8 cellular contexts compared by ENCODE assay signal in genomic region chr7:76290847-76291345, GRCh38. TPM values are rescaled to one million over a fixed set of nuclear protein-coding genes. Genes with fewer than 3 reads are reported as not detected.
DNase-seq lines count a peak whose midpoint lies in the region; ATAC-seq, FAIRE-seq and TF ChIP-seq lines count a peak whose summit lies in the region.
"Not testable (repeated sequence)": the region's sequence is repeated elsewhere in the genome, so short reads cannot be mapped to it uniquely, and the experiment has no call there.

No MANE protein-coding gene starts in this region.

- peak overlapping the region; percentile 0 for H3K4me3 Mint-ChIP-seq in activated CD4-positive, alpha-beta memory T cell treated with anti-CD3 and anti-CD28 coated beads for 36 hours

- not testable (repeated sequence) for H3K27me3 Mint-ChIP-seq in activated CD4-positive, alpha-beta memory T cell treated with anti-CD3 and anti-CD28 coated beads for 36 hours

- H3K27ac ChIP-seq in AG04450 (ENCODE audit: low read depth, low read length): peak overlapping the region; percentile 92
- not testable (repeated sequence) for H3K27ac ChIP-seq in MM.1S (ENCODE audit: low read length); K562 (ENCODE audit: extremely low read depth, low read depth, low read length); HepG2 (ENCODE audit: extremely low read length, insufficient read depth, low read length)
- H3K27ac ChIP-seq in parathyroid adenoma: peak overlapping the region; percentile 22
- peak overlapping the region; percentile 100 for H3K27ac ChIP-seq in subcutaneous abdominal adipose tissue (ENCODE audit: low read depth, low read length)

- POLR2A ChIA-PET in AG04450 (lab: Yijun Ruan, JAX): interaction anchor here (0.5 to 2.3 kb wide), 6 partner anchors 9 to 302 kb away, joined by 3 to 23 read pairs (median 8); partner anchors contain the start of gene HSPB1
- POLR2A ChIA-PET in activated CD4-positive, alpha-beta memory T cell treated with anti-CD3 and anti-CD28 coated beads for 36 hours (lab: Charles Lee): interaction anchor here (0.7 to 1.2 kb wide), 4 partner anchors 12 to 27 kb away, joined by 3 to 6 read pairs (median 4); partner anchors contain the start of gene HSPB1
- POLR2A ChIA-PET in K562 (lab: Yijun Ruan, JAX): interaction anchor here (0.7 kb wide), 1 partner anchor 117 kb away, joined by 3 read pairs; no protein-coding TSS in a partner anchor
- POLR2A ChIA-PET in HepG2 (lab: Yijun Ruan, JAX): interaction anchor here (1.1 to 2.6 kb wide), 7 partner anchors 14 to 124 kb away, joined by 3 to 56 read pairs (median 5); partner anchors contain the start of gene HSPB1

- not testable (repeated sequence) for H3K4me1 ChIP-seq in MM.1S (ENCODE audit: low read length)
- H3K4me1 ChIP-seq in K562 (replicated peaks in 1 of 2; ENCODE audit: control insufficient read depth in 2 of 2, insufficient read depth in 2 of 2, low read length in 2 of 2) (peaks cover 23 to 40% of the 10 kb centered on the region in 2 experiments), HepG2 (ENCODE audit: insufficient read depth, low read length) (peaks cover 69% of the 10 kb centered on the region), parathyroid adenoma (peaks cover 16% of the 10 kb centered on the region), subcutaneous abdominal adipose tissue (ENCODE audit: control insufficient read depth in 5 of 5, insufficient read depth in 5 of 5, low read length in 5 of 5) (peaks cover 17 to 49% (median 44%) of the 10 kb centered on the region in 5 donors)

- ATAC-seq in K562, HepG2: not testable (repeated sequence)

- H3K36me3 ChIP-seq in MM.1S (replicated peaks; ENCODE audit: insufficient read depth, low read length); K562 (ENCODE audit: control insufficient read depth, insufficient read depth, low read length); HepG2 (replicated peaks in 1 of 2; ENCODE audit: control insufficient read depth in 1 of 2, insufficient read depth in 2 of 2, low read length in 2 of 2); parathyroid adenoma (ENCODE audit: control insufficient read depth, insufficient read depth, low read length); subcutaneous abdominal adipose tissue (ENCODE audit: control insufficient read depth in 5 of 5, insufficient read depth in 5 of 5, low read length in 5 of 5): not testable (repeated sequence)

- not testable (repeated sequence) for H3K9me3 Mint-ChIP-seq in activated CD4-positive, alpha-beta memory T cell treated with anti-CD3 and anti-CD28 coated beads for 36 hours

- TF ChIP-seq POLR2A in K562 (conservative IDR thresholded peaks at IDR 0.05); HepG2 (IDR thresholded peaks at IDR 0.05; ENCODE audit: insufficient read depth in 1 of 2, low read depth in 2 of 2, low read length in 2 of 2): not testable (repeated sequence)

- H3K27ac Mint-ChIP-seq in activated CD4-positive, alpha-beta memory T cell treated with anti-CD3 and anti-CD28 coated beads for 36 hours: peak overlapping the region; percentile 61

- CTCF ChIA-PET in AG04450 (lab: Charles Lee) (interaction anchor here (0.6 to 2.7 kb wide), 14 partner anchors 9 to 501 kb away, joined by 3 to 40 read pairs (median 6); no protein-coding TSS in a partner anchor), K562 (lab: Yijun Ruan, JAX; ENCODE audit: low intra/inter-chr PET ratio) (interaction anchor here (5.3 kb wide), 1 partner anchor 23 kb away, joined by 111 read pairs; no protein-coding TSS in a partner anchor), HepG2 (lab: Yijun Ruan, JAX; ENCODE audit: low intra/inter-chr PET ratio, low total read pairs) (interaction anchor here (1.3 to 8.6 kb wide), 2 partner anchors 22 to 113 kb away, joined by 11 to 179 read pairs; no protein-coding TSS in a partner anchor)
- CTCF ChIA-PET in activated CD4-positive, alpha-beta memory T cell treated with anti-CD3 and anti-CD28 coated beads for 36 hours (lab: Charles Lee): interaction anchor here (0.6 to 2.7 kb wide), 27 partner anchors 8 to 449 kb away, joined by 3 to 43 read pairs (median 4); partner anchors contain the start of genes HSPB1 and ZP3

- TF ChIP-seq RAD21 in K562 (CRISPR knock-in tag; conservative IDR thresholded peaks at IDR 0.05 in 1 of 2, IDR thresholded peaks at IDR 0.05 in 1 of 2); HepG2 (CRISPR knock-in tag; IDR thresholded peaks at IDR 0.05): not testable (repeated sequence)

- H3K9me1 ChIP-seq in K562 (ENCODE audit: control insufficient read depth, insufficient read depth, low read length): not testable (repeated sequence)

- intact Hi-C loops in activated CD4-positive, alpha-beta memory T cell treated with anti-CD3 and anti-CD28 coated beads for 36 hours (cut with micrococcal nuclease): loop anchor here (1.0 to 2.0 kb wide), 5 partner anchors 11 to 112 kb away; partner anchors contain the start of gene HSPB1
- intact Hi-C loops in K562 (cut with micrococcal nuclease) (loop anchor here (1.0 kb wide), 2 partner anchors 23 to 113 kb away; no protein-coding TSS in a partner anchor), HepG2 (cut with micrococcal nuclease; ENCODE audit: unreplicated experiment) (loop anchor here (1.0 to 2.0 kb wide), 2 partner anchors 16 to 23 kb away; no protein-coding TSS in a partner anchor)

- not testable (repeated sequence) for H3K9me3 ChIP-seq in AG04450 (ENCODE audit: control insufficient read depth, insufficient read depth, low read length); MM.1S (replicated peaks; ENCODE audit: insufficient read depth, low read length); K562 (replicated peaks; ENCODE audit: control insufficient read depth, insufficient read depth, low read depth, low read length); HepG2 (ENCODE audit: low read length); parathyroid adenoma (ENCODE audit: control insufficient read depth, low read length); subcutaneous abdominal adipose tissue (ENCODE audit: control insufficient read depth in 5 of 5, low read length in 5 of 5)

- not testable (repeated sequence) for BruUV-seq in K562 (replicated peaks; lab: Mats Ljungman, UMichigan); HepG2 (replicated peaks; lab: Mats Ljungman, UMichigan)

- not testable (repeated sequence) for H3K79me2 ChIP-seq in MM.1S (ENCODE audit: low read length); K562 (ENCODE audit: control insufficient read depth, insufficient read depth, low read length); HepG2 (ENCODE audit: insufficient read depth, low read length); parathyroid adenoma

- in situ Hi-C loops in K562 (cut with MboI); HepG2 (cut with HindIII; ENCODE audit: extremely low pct_ligation_motif_present, low pct_unique_long_range_greater_than_20kb): not testable (repeated sequence)

- not testable (repeated sequence) for H3K4me3 ChIP-seq in AG04450 (ENCODE audit: low read depth, low read length); MM.1S (ENCODE audit: low read length); K562; epithelial cell of esophagus (ENCODE audit: low read length); parathyroid adenoma (ENCODE audit: low read depth, low read length); subcutaneous abdominal adipose tissue (ENCODE audit: low read depth in 1 of 5, low read length in 5 of 5)
- peak overlapping the region in 1 of 3 experiments; percentile 75; a peak in 2 of 6 replicates for H3K4me3 ChIP-seq in HepG2 (replicated peaks in 1 of 3; ENCODE audit: insufficient read depth in 1 of 3, low read depth in 2 of 3, low read length in 3 of 3)

- not testable (repeated sequence) for TF ChIP-seq EP300 in K562 (IDR thresholded peaks at IDR 0.05; ENCODE audit: low read length); HepG2 (IDR thresholded peaks at IDR 0.05; ENCODE audit: low read depth in 2 of 2, low read length in 2 of 2); HepG2 (CRISPR knock-in tag; IDR thresholded peaks at IDR 0.05; ENCODE audit: borderline replicate concordance)

- not testable (repeated sequence) for H3K36me3 Mint-ChIP-seq in activated CD4-positive, alpha-beta memory T cell treated with anti-CD3 and anti-CD28 coated beads for 36 hours

- WGBS in K562 (ENCODE audit: insufficient coverage, low coverage, missing lambda C conversion rate): 68% methylated on average over 6 of the region's 6 CpGs
- 62% methylated on average over 6 of the region's 6 CpGs for WGBS in HepG2 (ENCODE audit: low lambda C conversion rate)

- FAIRE-seq in K562 (lab: Jason Lieb, UNC); HepG2 (lab: Jason Lieb, UNC): not testable (repeated sequence)

- not testable (repeated sequence) for H3K9me2 ChIP-seq in MM.1S (replicated peaks; ENCODE audit: insufficient read depth, low read length)

- H4K20me1 ChIP-seq in MM.1S (ENCODE audit: insufficient read depth, low read length); K562 (replicated peaks; ENCODE audit: control insufficient read depth, insufficient read depth, low read length); HepG2 (ENCODE audit: insufficient read depth, low read length): not testable (repeated sequence)

- not testable (repeated sequence) for H3K9ac ChIP-seq in MM.1S (ENCODE audit: low read length); HepG2 (ENCODE audit: insufficient read depth, low read depth, low read length); parathyroid adenoma; subcutaneous abdominal adipose tissue (ENCODE audit: low read length in 5 of 5)
- peak overlapping the region in 1 of 2 experiments; percentile 66; a peak in 1 of 4 replicates for H3K9ac ChIP-seq in K562 (ENCODE audit: insufficient read depth in 1 of 2, low read depth in 2 of 2, low read length in 2 of 2)

- not testable (repeated sequence) for H3K27me3 ChIP-seq in AG04450 (ENCODE audit: control insufficient read depth, insufficient read depth, low read length); K562 (ENCODE audit: control insufficient read depth in 2 of 2, insufficient read depth in 2 of 2, low read length in 2 of 2); parathyroid adenoma (ENCODE audit: control insufficient read depth, insufficient read depth, low read length); subcutaneous abdominal adipose tissue (ENCODE audit: control insufficient read depth in 5 of 5, insufficient read depth in 4 of 5, low read length in 5 of 5)
- H3K27me3 ChIP-seq in MM.1S (replicated peaks; ENCODE audit: insufficient read depth, low read length): peaks cover 14% of the 10 kb centered on the region
- H3K27me3 ChIP-seq in HepG2 (ENCODE audit: control insufficient read depth in 1 of 2, insufficient read depth in 2 of 2, low read length in 2 of 2): peaks cover 0 to 13% of the 10 kb centered on the region in 2 experiments; a peak in 3 of 5 replicates

- not testable (repeated sequence) for TF ChIP-seq CTCF in AG04450 (IDR thresholded peaks at IDR 0.05; ENCODE audit: low read depth, low read length); MM.1S (IDR thresholded peaks at IDR 0.05; ENCODE audit: low read length); K562 (IDR thresholded peaks at IDR 0.05 in 2 of 3, conservative IDR thresholded peaks at IDR 0.05 in 1 of 3; ENCODE audit: insufficient read depth in 2 of 3, low read depth in 1 of 3, low read length in 3 of 3); epithelial cell of esophagus (IDR thresholded peaks at IDR 0.05; ENCODE audit: insufficient read depth, low read depth, low read length, missing control alignments); HepG2 (CRISPR knock-in tag; IDR thresholded peaks at IDR 0.05); parathyroid adenoma (IDR thresholded peaks at IDR 0.05)

- H3F3A ChIP-seq in MM.1S (ENCODE audit: insufficient read depth, low read length): not testable (repeated sequence)

- H2AFZ ChIP-seq in MM.1S (ENCODE audit: low read length) (peak overlapping the region; percentile 43; the same call in 1 of the 2 replicates), parathyroid adenoma (peak overlapping the region; percentile 98)
- not testable (repeated sequence) for H2AFZ ChIP-seq in K562 (ENCODE audit: low read depth, low read length); HepG2 (ENCODE audit: low read length)

- not testable (repeated sequence) for DNase-seq in AG04450 (ENCODE audit: low read depth, low spot score); MM.1S; activated CD4-positive, alpha-beta memory T cell treated with anti-CD3 and anti-CD28 coated beads for 36 hours; K562 (ENCODE audit: extremely low read depth in 1 of 4, low spot score in 3 of 4); HepG2 (ENCODE audit: low spot score)
- peak; percentile 37 for DNase-seq in epithelial cell of esophagus (ENCODE audit: low read depth)

- H3K4me1 Mint-ChIP-seq in activated CD4-positive, alpha-beta memory T cell treated with anti-CD3 and anti-CD28 coated beads for 36 hours (ENCODE audit: low read depth): not testable (repeated sequence)

- H3K4me2 ChIP-seq in MM.1S (ENCODE audit: low read depth, low read length); K562 (ENCODE audit: insufficient read depth, low read length); parathyroid adenoma (ENCODE audit: low read length): not testable (repeated sequence)
- peak overlapping the region; percentile 99 for H3K4me2 ChIP-seq in HepG2 (ENCODE audit: low read depth, low read length)

RNA-seq across cellular contexts. Expression of gene HSPB1, which starts 11.6 kb away (rescaled TPM):
- 290 and 526 TPM in 2 replicates for polyA plus RNA-seq in AG04450 (2011; rRNA removed)
- 75.3 and 81.1 TPM in 2 replicates for polyA minus RNA-seq in AG04450 (2011; rRNA and poly(A)+ RNA removed)
- 100 to 1,000 TPM; 119 to 127 TPM for total RNA-seq in activated CD4-positive, alpha-beta memory T cell treated with anti-CD3 and anti-CD28 coated beads for 36 hours
- 7.2 and 18.6 TPM in 2 replicates for total RNA-seq in K562 (2011; cell fraction: chromatin; rRNA removed; ENCODE audit: low replicate concordance)
- total RNA-seq in K562 (2011; cell fraction: nucleolus; rRNA removed): 37.0 and 39.4 TPM in 2 replicates
- 25.3 and 28.7 TPM in 2 replicates for total RNA-seq in K562 (2011; cell fraction: nucleoplasm; rRNA removed)
- total RNA-seq in K562 (2014; rRNA removed): 138 and 216 TPM in 2 replicates
- 16.0 and 27.1 TPM in 2 replicates for total RNA-seq in K562 (2014; rRNA removed; fragmentation: Illumina TruSeq; extraction: Trizol)
- total RNA-seq in K562 (2015; rRNA removed; fragmentation: Illumina TruSeq; extraction: Trizol): 180 TPM in 2 replicates
- total RNA-seq in K562 (2021): 522 and 565 TPM in 2 replicates
- 44.8 and 88.9 TPM in 2 replicates for polyA plus RNA-seq in K562 (2011; rRNA removed)
- polyA plus RNA-seq in K562 (2011; cell fraction: cytosol; rRNA removed): 114 and 636 TPM in 2 replicates
- polyA plus RNA-seq in K562 (2011; cell fraction: nucleus; rRNA removed): 55.5 and 127 TPM in 2 replicates
- polyA plus RNA-seq in K562 (2012): 343 and 551 TPM in 2 replicates
- polyA plus RNA-seq in K562 (2014; fragmentation: Illumina TruSeq; extraction: Trizol): 258 and 607 TPM in 2 replicates
- 100 to 1,000 TPM in 1 of 2 experiments, 10 to 100 TPM in 1; 97.3 to 128 TPM for polyA plus RNA-seq in K562 (2014; fragmentation: Nextera tagmentation; extraction: Ambion mirVana)
- 283 and 298 TPM in 2 replicates for polyA plus RNA-seq in K562 (2014; rRNA removed)
- polyA minus RNA-seq in K562 (2011; rRNA and poly(A)+ RNA removed): 7.3 and 10.1 TPM in 2 replicates
- polyA minus RNA-seq in K562 (2011; cell fraction: cytosol; rRNA and poly(A)+ RNA removed): 107 and 110 TPM in 2 replicates
- 19.9 and 22.8 TPM in 2 replicates for polyA minus RNA-seq in K562 (2011; cell fraction: nucleus; rRNA and poly(A)+ RNA removed)
- total RNA-seq in HepG2 (2016; rRNA removed; fragmentation: Illumina TruSeq; extraction: Trizol): 21.0 and 22.7 TPM in 2 replicates
- 28.6 and 37.9 TPM in 2 replicates for total RNA-seq in HepG2 (2016; cell fraction: cytosol; rRNA removed; fragmentation: Illumina TruSeq; extraction: Trizol; ENCODE audit: low read depth)
- total RNA-seq in HepG2 (2016; cell fraction: insoluble cytoplasmic fraction; rRNA removed; fragmentation: Illumina TruSeq; extraction: Trizol): 19.5 and 23.3 TPM in 2 replicates
- 23.9 and 34.4 TPM in 2 replicates for total RNA-seq in HepG2 (2016; cell fraction: membrane; rRNA removed; fragmentation: Illumina TruSeq; extraction: Trizol)
- total RNA-seq in HepG2 (2016; cell fraction: nucleus; rRNA removed; fragmentation: Illumina TruSeq; extraction: Trizol): 7.9 and 12.0 TPM in 2 replicates
- 38.6 and 58.7 TPM in 2 replicates for polyA plus RNA-seq in HepG2 (2011; rRNA removed)
- 27.4 and 50.9 TPM in 2 replicates for polyA plus RNA-seq in HepG2 (2011; cell fraction: cytosol; rRNA removed)
- 34.0 and 48.4 TPM in 2 replicates for polyA plus RNA-seq in HepG2 (2011; cell fraction: nucleus; rRNA removed)
- polyA plus RNA-seq in HepG2 (2012): 35.1 and 96.6 TPM in 2 replicates
- 146 and 151 TPM in 2 replicates for polyA plus RNA-seq in HepG2 (2016; cell fraction: cytosol; fragmentation: Illumina TruSeq; extraction: Trizol; ENCODE audit: low read depth)
- 58.6 and 80.2 TPM in 2 replicates for polyA plus RNA-seq in HepG2 (2016; cell fraction: insoluble cytoplasmic fraction; fragmentation: Illumina TruSeq; extraction: Trizol; ENCODE audit: low read depth)
- 115 and 119 TPM in 2 replicates for polyA plus RNA-seq in HepG2 (2016; cell fraction: membrane; fragmentation: Illumina TruSeq; extraction: Trizol; ENCODE audit: low read depth)
- polyA plus RNA-seq in HepG2 (2016; cell fraction: nucleus; fragmentation: Illumina TruSeq; extraction: Trizol; ENCODE audit: insufficient read depth, low read depth): 42.2 and 50.9 TPM in 2 replicates
- 27.1 and 53.9 TPM in 2 replicates for polyA minus RNA-seq in HepG2 (2011; rRNA and poly(A)+ RNA removed; ENCODE audit: low replicate concordance)
- 26.1 and 27.0 TPM in 2 replicates for polyA minus RNA-seq in HepG2 (2011; cell fraction: cytosol; rRNA and poly(A)+ RNA removed)
- 5.0 and 5.2 TPM in 2 replicates for polyA minus RNA-seq in HepG2 (2011; cell fraction: nucleus; rRNA and poly(A)+ RNA removed)
